Comparison of ENCODE assay signal across 8 cellular contexts in the genomic region with DNA sequence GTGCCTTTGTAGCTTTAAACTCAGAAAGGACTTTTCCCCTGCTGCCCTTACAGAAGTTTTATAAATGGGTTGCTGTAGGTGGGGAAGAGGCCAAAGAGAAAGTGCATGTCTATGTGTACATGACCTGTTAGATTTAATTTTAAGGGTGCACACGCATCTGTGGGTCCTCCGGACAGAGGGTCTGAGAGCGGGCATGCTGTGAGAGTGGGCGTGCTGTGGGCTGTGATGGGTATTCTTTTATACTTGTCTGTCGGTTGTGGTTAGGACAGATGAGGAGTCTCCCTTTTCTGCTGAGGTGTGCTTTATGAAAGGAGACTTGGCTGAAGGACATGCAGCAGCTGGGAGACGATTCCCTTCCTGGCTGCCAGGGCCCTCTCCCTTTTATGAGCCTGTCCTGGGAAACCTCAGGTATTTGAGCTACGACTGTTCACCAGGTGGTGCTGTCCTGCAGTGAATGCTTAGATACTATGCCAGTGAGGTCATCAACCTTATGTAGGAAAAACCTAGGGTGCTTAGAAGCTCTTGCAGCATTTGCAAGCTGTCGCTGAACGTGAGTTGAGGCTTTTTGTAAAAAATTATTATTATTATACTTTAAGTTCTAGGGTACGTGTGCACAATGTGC.
A peak's percentile ranks its signal among the peaks of the same experiment; 100 is the strongest.
DNase-seq lines count a peak whose midpoint lies in the region; ATAC-seq and TF ChIP-seq lines count a peak whose summit lies in the region.

No MANE protein-coding gene starts in this region.

- peaks cover 80% of the 10 kb centered on the region for H3K79me2 ChIP-seq in hepatocyte

- H3K36me3 ChIP-seq in hepatocyte (replicated peaks; ENCODE audit: insufficient read depth, low read depth): no peaks in the 10 kb centered on the region

- H3K9me2 ChIP-seq in hepatocyte (replicated peaks; ENCODE audit: insufficient read depth): no peaks in the 10 kb centered on the region

- in situ Hi-C loops in GM13976 (cut with MboI; ENCODE audit: low sequenced_read_pairs, unreplicated experiment): no loop called here

- H3K9me3 ChIP-seq in hepatocyte (ENCODE audit: low read depth): no peaks in the 10 kb centered on the region

- no peak overlapping the region for H3K4me3 ChIP-seq in hepatocyte

- peaks cover 17% of the 10 kb centered on the region for H3K4me1 ChIP-seq in hepatocyte (ENCODE audit: insufficient read depth)

- H3K27ac ChIP-seq in hepatocyte: no peak overlapping the region
- peak overlapping the region; percentile 77 for H3K27ac ChIP-seq in substantia nigra (ENCODE audit: low read depth, low read length, poor library complexity, severe bottlenecking)

- no peak for ATAC-seq in HG03432 (IDR thresholded peaks at IDR 0.05; ENCODE audit: unreplicated experiment)
- no peak for ATAC-seq in HG03135 (IDR thresholded peaks at IDR 0.05; ENCODE audit: unreplicated experiment)

- DNase-seq in DMS53 (lab: John Stamatoyannopoulos, UW) (peak; percentile 95), LHCN-M2 (ENCODE audit: low read depth) (peak; percentile 69), UCSD-AML1 (lab: John Stamatoyannopoulos, UW; ENCODE audit: unreplicated experiment) (peak; percentile 15), hepatocyte (ENCODE audit: low spot score) (peak; percentile 83), substantia nigra (lab: John Stamatoyannopoulos, UW) (peak in 7 of 49 donors; percentile 12 to 34 (median 19)), GM13976 (ENCODE audit: low spot score) (no peak)

- WGBS in hepatocyte (ENCODE audit: low lambda C conversion rate, missing lambda C conversion rate): 71% methylated on average over 10 of the region's 10 CpGs

- H3K27me3 ChIP-seq in hepatocyte: no peaks in the 10 kb centered on the region

- TF ChIP-seq CTCF in hepatocyte (IDR thresholded peaks at IDR 0.05; ENCODE audit: poor library complexity) (peak; percentile 57), GM13976 (IDR thresholded peaks at IDR 0.05; ENCODE audit: borderline replicate concordance, control extremely low read depth, extremely low read depth, insufficient read depth, missing control alignments) (no peak)

- no peak overlapping the region for H2AFZ ChIP-seq in hepatocyte

- no peaks in the 10 kb centered on the region for H4K20me1 ChIP-seq in hepatocyte (ENCODE audit: insufficient read depth, poor library complexity, severe bottlenecking)

- H3K4me2 ChIP-seq in hepatocyte: no peak overlapping the region
